In the genomic region with DNA sequence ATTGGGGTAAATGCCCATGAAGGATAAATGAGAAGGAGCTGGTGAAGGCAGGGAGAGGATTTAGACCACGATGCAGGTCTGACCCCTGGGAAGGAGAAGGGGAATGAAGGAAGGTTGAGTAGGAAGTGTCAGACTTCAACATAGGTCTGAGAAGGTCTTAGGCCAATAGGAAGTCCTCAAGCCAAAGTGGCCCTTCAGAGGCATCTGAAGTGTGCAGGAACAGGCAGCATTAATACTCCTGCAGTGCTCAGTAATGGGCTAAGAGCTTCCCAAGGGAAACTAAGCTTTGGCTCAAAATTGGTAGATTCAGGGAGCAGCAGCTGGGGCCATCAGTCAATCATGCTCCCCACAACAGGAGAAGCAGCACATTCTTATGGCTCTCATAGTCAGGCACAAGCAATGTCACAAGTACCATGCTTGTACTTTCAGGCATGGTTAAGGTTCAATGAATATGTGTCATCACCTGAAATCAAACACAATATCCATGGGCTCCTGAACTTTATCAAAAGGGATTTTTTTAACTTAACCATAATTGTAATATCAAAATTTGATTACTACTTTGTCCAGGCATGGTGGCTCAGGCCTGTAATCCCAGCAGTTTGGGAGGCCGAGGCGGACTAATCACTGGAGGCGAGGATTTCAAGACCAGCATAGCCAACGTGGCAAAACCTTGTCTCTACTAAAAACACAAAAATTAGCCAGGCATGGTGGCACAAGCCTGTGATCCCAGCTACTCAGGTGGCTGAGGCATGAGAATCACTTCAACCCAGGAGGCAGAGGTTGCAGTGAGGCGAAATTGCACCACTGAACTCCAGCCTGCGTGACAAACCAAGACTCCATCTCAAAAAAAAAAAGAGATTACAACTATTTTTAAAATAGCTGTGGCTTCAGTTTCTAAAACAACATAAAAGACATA, we compare ENCODE assay signal across 28 cellular contexts.
"Had no signal": no experiment of that assay in that cellular context is flagged by ENCODE, and none has a peak within 500 bp of the region (broad histone marks: within the 10 kb centered on the region; RNA-seq: fewer than 3 reads in every experiment).

No MANE protein-coding gene starts in this region.

- H3K4me3 ChIP-seq: adrenal gland, breast epithelium, coronary artery, heart left ventricle, mucosa of descending colon, neural progenitor cell, ovary, psoas muscle, skin epidermis, tibial nerve, vagina had no signal

- H3K27ac ChIP-seq: adrenal gland, breast epithelium, coronary artery, heart left ventricle, neural progenitor cell, ovary, psoas muscle, skin epidermis, tibial nerve, vagina had no signal

- DNase-seq: activated CD4-positive, alpha-beta T cell treated with anti-CD3 and anti-CD28 coated beads for 48 hours; activated CD4-positive, CD25-positive, alpha-beta regulatory T cell; activated CD8-positive, alpha-beta T cell treated with anti-CD3 and anti-CD28 coated beads for 36 hours; activated naive CD4-positive, alpha-beta T cell treated with anti-CD3 and anti-CD28 coated beads for 36 hours; activated T-cell treated with anti-CD3 and anti-CD28 coated beads, Interleukin-2, amount 50 U/mL, for 4 hours; adrenal gland; erythroblast; heart left ventricle; kidney; left ventricle myocardium superior; mesenchymal stem cell; mucosa of descending colon; naive thymus-derived CD4-positive, alpha-beta T cell; ovary; psoas muscle; right cardiac atrium; stimulated activated naive CD8-positive, alpha-beta T cell treated with anti-CD3 and anti-CD28 coated beads, Interleukin-15, Interleukin-2, amounts not matched to agents 100 U/mL and 50 U/mL, for 24 hours; substantia nigra; T-helper 9 cell had no signal

- FAIRE-seq: astrocyte, endometrium, frontal cortex, kidney had no signal

- H3K27me3 ChIP-seq: adrenal gland, breast epithelium, heart left ventricle, neural progenitor cell, ovary, tibial nerve, vagina had no signal

- H2AFZ ChIP-seq: neural progenitor cell had no signal

- ATAC-seq: activated CD8-positive, alpha-beta T cell treated with anti-CD3 and anti-CD28 coated beads for 36 hours; activated T-cell treated with anti-CD3 and anti-CD28 coated beads, Interleukin-2, amount 50 U/mL, for 4 hours; heart left ventricle; left ventricle myocardium superior; mucosa of descending colon; naive thymus-derived CD4-positive, alpha-beta T cell; right cardiac atrium; stimulated activated naive CD8-positive, alpha-beta T cell treated with anti-CD3 and anti-CD28 coated beads, Interleukin-15, Interleukin-2, amounts not matched to agents 100 U/mL and 50 U/mL, for 24 hours had no signal

- H3K9ac ChIP-seq: neural progenitor cell had no signal

- H3K4me1 ChIP-seq: breast epithelium, tibial nerve had no signal

- H3K36me3 ChIP-seq: adrenal gland, breast epithelium, heart left ventricle, neural progenitor cell, ovary, tibial nerve, vagina had no signal

- H3K9me3 ChIP-seq: adrenal gland, breast epithelium, mucosa of descending colon, ovary, psoas muscle, tibial nerve, vagina had no signal

- H3K4me2 ChIP-seq: neural progenitor cell had no signal
